Comparison of ENCODE assay signal across 8 cellular contexts in genomic region chr9:128920381-128921058, GRCh38. TPM values are rescaled to one million over a fixed set of nuclear protein-coding genes. Genes with fewer than 3 reads are reported as not detected.
A peak's percentile ranks its signal among the peaks of the same experiment; 100 is the strongest.
DNase-seq lines count a peak whose midpoint lies in the region; ATAC-seq and TF ChIP-seq lines count a peak whose summit lies in the region.

TSS of gene PHYHD1 (plus strand) at chr9:128920982. CDS start at chr9:128922324, 1,342 bp downstream.

- H3F3A ChIP-seq in neural progenitor cell (ENCODE audit: low read depth), result peaks cover 26% of the 10 kb centered on the region

- peak within 1 kb of the TSS; percentile 94 for H2AFZ ChIP-seq in neural progenitor cell (replicated peaks)

- peaks cover 19% of the 10 kb centered on the region for H3K4me1 Mint-ChIP-seq in neural progenitor cell
- peaks cover 5% of the 10 kb centered on the region for H3K4me1 Mint-ChIP-seq in activated naive CD4-positive, alpha-beta T cell treated with anti-CD3 and anti-CD28 coated beads for 36 hours (ENCODE audit: low read depth)

- peaks cover 3% of the 10 kb centered on the region for H3K79me2 ChIP-seq in neural progenitor cell (ENCODE audit: low read depth)

- no peak for TF ChIP-seq CTCF in RWPE2 (IDR thresholded peaks at IDR 0.05; ENCODE audit: poor library complexity, severe bottlenecking)
- TF ChIP-seq CTCF in fibroblast of the aortic adventitia (IDR thresholded peaks at IDR 0.05; ENCODE audit: insufficient read depth, low read length), result no peak
- no peak for TF ChIP-seq CTCF in neural progenitor cell (IDR thresholded peaks at IDR 0.05)

- H3K4me2 ChIP-seq in neural progenitor cell, result peak within 1 kb of the TSS; percentile 83

- intact Hi-C loops in activated naive CD4-positive, alpha-beta T cell treated with anti-CD3 and anti-CD28 coated beads for 36 hours (cut with micrococcal nuclease), result no loop called here

- peak within 1 kb of the TSS; percentile 75 for H3K4me3 Mint-ChIP-seq in neural progenitor cell
- no peak within 1 kb of the TSS for H3K4me3 Mint-ChIP-seq in activated naive CD4-positive, alpha-beta T cell treated with anti-CD3 and anti-CD28 coated beads for 36 hours

- H3K27me3 Mint-ChIP-seq in neural progenitor cell (ENCODE audit: insufficient read depth, low read depth), result peaks cover 4% of the 10 kb centered on the region
- H3K27me3 Mint-ChIP-seq in activated naive CD4-positive, alpha-beta T cell treated with anti-CD3 and anti-CD28 coated beads for 36 hours (ENCODE audit: low read depth), result no peaks in the 10 kb centered on the region

- H3K36me3 ChIP-seq in RWPE2 (ENCODE audit: low read depth) (peaks cover 31% of the 10 kb centered on the region), neural progenitor cell (no peaks in the 10 kb centered on the region)

- CTCF ChIA-PET in activated naive CD4-positive, alpha-beta T cell treated with anti-CD3 and anti-CD28 coated beads for 36 hours (lab: Charles Lee), result interaction anchor here (1.2 kb wide), 1 partner anchor 57 kb away, joined by 3 read pairs; no protein-coding TSS in a partner anchor

- no peak within 1 kb of the TSS for H3K9ac ChIP-seq in neural progenitor cell

- DNase-seq in Daoy (ENCODE audit: low read depth), result peak; percentile 73
- DNase-seq in RWPE2 (ENCODE audit: low spot score), result no peak
- DNase-seq in fibroblast of the aortic adventitia (ENCODE audit: low read depth), result peak; percentile 77
- no peak for DNase-seq in neural progenitor cell (ENCODE audit: low spot score)
- DNase-seq in UCSD-AML1 (lab: John Stamatoyannopoulos, UW; ENCODE audit: unreplicated experiment), result no peak
- DNase-seq in activated naive CD4-positive, alpha-beta T cell treated with anti-CD3 and anti-CD28 coated beads for 36 hours, result no peak

- H3K27me3 ChIP-seq in RWPE2 (ENCODE audit: insufficient read depth, poor library complexity, severe bottlenecking) (no peaks in the 10 kb centered on the region), neural progenitor cell (no peaks in the 10 kb centered on the region)

- H3K27ac Mint-ChIP-seq in neural progenitor cell, result peak within 1 kb of the TSS; percentile 97
- H3K27ac Mint-ChIP-seq in activated naive CD4-positive, alpha-beta T cell treated with anti-CD3 and anti-CD28 coated beads for 36 hours, result no peak within 1 kb of the TSS

- no peaks in the 10 kb centered on the region for H3K9me3 Mint-ChIP-seq in neural progenitor cell
- no peaks in the 10 kb centered on the region for H3K9me3 Mint-ChIP-seq in activated naive CD4-positive, alpha-beta T cell treated with anti-CD3 and anti-CD28 coated beads for 36 hours

- peaks cover 17% of the 10 kb centered on the region for H3K4me1 ChIP-seq in RWPE2 (ENCODE audit: insufficient read depth, poor library complexity, severe bottlenecking)
- peaks cover 8% of the 10 kb centered on the region for H3K4me1 ChIP-seq in neural progenitor cell

- no peaks in the 10 kb centered on the region for H4K20me1 ChIP-seq in neural progenitor cell (ENCODE audit: low read depth)

- H3K36me3 Mint-ChIP-seq in neural progenitor cell, result peaks cover 12% of the 10 kb centered on the region
- H3K36me3 Mint-ChIP-seq in activated naive CD4-positive, alpha-beta T cell treated with anti-CD3 and anti-CD28 coated beads for 36 hours (ENCODE audit: low read depth), result peaks cover 5% of the 10 kb centered on the region

- ATAC-seq in RWPE2 (ENCODE audit: low read depth), result peak; percentile 64
- ATAC-seq in GM21526 (IDR thresholded peaks at IDR 0.05; ENCODE audit: low FRiP score, unreplicated experiment), result no peak
- no peak for ATAC-seq in HG03025 (IDR thresholded peaks at IDR 0.05; ENCODE audit: low FRiP score, unreplicated experiment)

- H3K9me3 ChIP-seq in RWPE2 (ENCODE audit: severe bottlenecking), result no peaks in the 10 kb centered on the region
- H3K9me3 ChIP-seq in neural progenitor cell (ENCODE audit: low read depth), result no peaks in the 10 kb centered on the region

- H3K27ac ChIP-seq in RWPE2 (ENCODE audit: poor library complexity, severe bottlenecking), result peak within 1 kb of the TSS; percentile 100
- peak within 1 kb of the TSS; percentile 67 for H3K27ac ChIP-seq in neural progenitor cell

- H3K4me3 ChIP-seq in RWPE2 (ENCODE audit: severe bottlenecking), result no peak within 1 kb of the TSS
- peak within 1 kb of the TSS; percentile 5 for H3K4me3 ChIP-seq in fibroblast of the aortic adventitia (ENCODE audit: low read depth, low read length)
- peak within 1 kb of the TSS; percentile 62 for H3K4me3 ChIP-seq in neural progenitor cell

RNA-seq across cellular contexts. Expression of gene PHYHD1, which starts in this region (rescaled TPM):
- not detected in 2 replicates for total RNA-seq in Daoy (2014; rRNA removed; shearing (Covaris generic))
- total RNA-seq in fibroblast of the aortic adventitia (ENCODE audit: low replicate concordance), result 8.5 and 13.1 TPM in 2 replicates
- total RNA-seq in neural progenitor cell (ENCODE audit: low replicate concordance), result 15.2 and 19.0 TPM in 2 replicates
- under 1 TPM; 0.44 to 0.50 TPM for total RNA-seq in activated naive CD4-positive, alpha-beta T cell treated with anti-CD3 and anti-CD28 coated beads for 36 hours

Comparison
In these comparisons a context has a peak if more than half of its experiments do, and no peak if none do; other contexts are left out.
1. Peak in DNase-seq in Daoy; RNA of the gene not detected or under 1 TPM.